Comparison of ENCODE assay signal across 1 cellular context in the genomic region with DNA sequence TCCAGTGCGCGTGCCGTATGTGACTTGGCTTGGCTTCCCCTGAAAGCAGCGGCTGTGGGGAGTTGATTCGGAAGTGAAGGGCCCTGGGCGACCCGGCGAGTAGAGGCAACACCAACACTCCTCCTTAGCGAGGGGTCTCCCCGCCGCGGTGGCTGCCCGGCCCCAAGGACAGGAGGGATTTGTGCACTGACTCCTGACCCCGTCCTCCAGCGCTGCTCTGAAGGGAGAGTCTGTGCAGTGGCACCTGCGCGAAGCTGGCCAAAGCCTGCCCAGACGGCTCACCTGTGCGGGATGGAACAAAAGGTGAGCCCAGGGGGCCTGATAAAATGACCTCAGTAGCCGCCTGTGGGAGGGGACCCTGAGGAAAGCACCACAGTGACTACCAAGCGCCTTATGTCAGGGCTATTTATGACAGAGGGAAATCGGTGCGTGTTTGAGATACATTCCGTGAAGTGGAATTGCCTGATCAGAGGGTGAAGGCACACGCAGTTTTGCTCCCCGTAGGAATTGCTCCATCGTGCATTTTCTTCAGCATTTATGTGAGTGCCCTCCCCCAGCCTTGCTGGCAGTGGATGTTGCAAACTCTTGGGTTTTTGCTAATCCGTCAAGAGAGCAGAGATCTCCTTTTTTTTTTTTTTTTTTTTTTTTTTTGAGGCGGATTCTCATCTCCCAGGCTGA.
TF ChIP-seq lines count a peak whose summit lies in the region.

No MANE protein-coding gene starts in this region.

TF ChIP-seq in HepG2, 621 proteins besides CTCF, POLR2A, EP300 and RAD21:
- TF ChIP-seq ZFY (CRISPR knock-in tag; IDR thresholded peaks at IDR 0.05): 0 out of 2 replicates have a peak, but pooled peaks have one; percentile 2
